In the genomic region with DNA sequence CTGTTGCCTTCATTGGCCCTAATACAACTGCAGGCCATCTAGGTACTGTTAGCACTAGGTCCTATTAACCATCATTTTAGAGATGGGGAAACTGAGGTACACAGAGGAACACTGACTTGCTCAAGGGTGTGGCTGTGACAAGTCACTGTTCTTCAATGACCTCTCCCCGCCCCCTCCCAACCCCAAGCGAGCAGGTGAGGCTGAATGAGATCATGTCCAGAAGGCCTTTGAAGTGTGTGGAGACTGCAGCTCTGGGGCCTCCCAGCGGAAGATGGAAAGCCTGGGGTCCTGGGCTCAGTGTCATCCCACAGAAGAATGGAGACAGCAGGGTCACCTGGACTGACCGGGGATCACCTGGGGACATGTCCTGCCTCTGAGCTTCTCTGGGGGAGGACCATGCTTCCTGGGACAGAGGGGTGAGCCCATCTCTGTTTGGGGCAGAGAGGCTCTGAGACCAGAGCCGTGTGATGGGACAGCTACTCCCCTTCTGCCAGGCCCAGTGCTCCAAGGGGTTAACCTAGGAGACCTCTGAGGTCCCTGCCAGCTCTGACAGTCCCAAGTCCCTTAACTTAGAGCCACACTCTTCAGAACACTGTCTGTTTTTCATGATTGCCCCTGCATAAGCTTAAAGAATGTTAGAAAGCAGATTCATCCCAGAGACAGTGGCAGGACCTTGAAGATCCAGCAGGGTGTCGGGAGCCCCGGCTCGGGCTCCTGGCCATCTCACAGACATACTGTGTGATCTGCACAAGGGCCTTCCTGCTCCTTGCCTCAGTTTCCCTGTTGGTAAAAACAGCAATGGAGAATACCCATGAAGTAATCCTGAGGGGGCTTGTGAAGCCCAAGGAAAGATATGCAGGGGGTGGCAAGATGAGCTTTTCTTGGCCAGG, we compare ENCODE assay signal across 18 cellular contexts. TPM values are rescaled to one million over a fixed set of nuclear protein-coding genes. Genes with fewer than 3 reads are reported as not detected.
A peak's percentile ranks its signal among the peaks of the same experiment; 100 is the strongest.
DNase-seq lines count a peak whose midpoint lies in the region; ATAC-seq and TF ChIP-seq lines count a peak whose summit lies in the region.
"Had no signal": no experiment of that assay in that cellular context is flagged by ENCODE, and none has a peak within 500 bp of the region (broad histone marks: within the 10 kb centered on the region; RNA-seq: fewer than 3 reads in every experiment).

No MANE protein-coding gene starts in this region.

- CTCF ChIA-PET in CD8-positive, alpha-beta memory T cell (lab: Charles Lee), result no interaction called here

- POLR2A ChIA-PET in CD8-positive, alpha-beta memory T cell (lab: Charles Lee), result interaction anchor here (0.5 kb wide), 1 partner anchor 15 kb away, joined by 5 read pairs; no protein-coding TSS in a partner anchor

- H3K27ac ChIP-seq in CD8-positive, alpha-beta memory T cell (ENCODE audit: low read depth, low read length), result no peak overlapping the region
- H3K27ac ChIP-seq in RWPE2 (ENCODE audit: poor library complexity, severe bottlenecking), result peak overlapping the region; percentile 95
- H3K27ac ChIP-seq in suprapubic skin, result peak overlapping the region; percentile 91
- H3K27ac ChIP-seq: SK-N-MC had no signal

- no peaks in the 10 kb centered on the region for H3K36me3 Mint-ChIP-seq in CD8-positive, alpha-beta memory T cell
- H3K36me3 Mint-ChIP-seq in immature natural killer cell, result no peaks in the 10 kb centered on the region

- no peak overlapping the region for H3K4me3 Mint-ChIP-seq in CD8-positive, alpha-beta memory T cell
- peak overlapping the region in 1 of 5 donors; percentile 6 for H3K4me3 Mint-ChIP-seq in immature natural killer cell

- H3K4me1 ChIP-seq in CD8-positive, alpha-beta memory T cell (ENCODE audit: insufficient read depth, low read length), result peaks cover 28% of the 10 kb centered on the region
- peaks cover 29% of the 10 kb centered on the region for H3K4me1 ChIP-seq in RWPE2 (ENCODE audit: insufficient read depth, poor library complexity, severe bottlenecking)
- peaks cover 40% of the 10 kb centered on the region for H3K4me1 ChIP-seq in suprapubic skin
- H3K4me1 ChIP-seq: HAP-1 had no signal

- no peaks in the 10 kb centered on the region for H3K27me3 Mint-ChIP-seq in CD8-positive, alpha-beta memory T cell
- peaks cover 0 to 2% (median 0%) of the 10 kb centered on the region in 3 donors for H3K27me3 Mint-ChIP-seq in immature natural killer cell (ENCODE audit: low read depth in 3 of 3)

- no peaks in the 10 kb centered on the region for H3K36me3 ChIP-seq in CD8-positive, alpha-beta memory T cell (ENCODE audit: insufficient read depth, low read length)
- no peaks in the 10 kb centered on the region for H3K36me3 ChIP-seq in RWPE2 (ENCODE audit: low read depth)
- no peaks in the 10 kb centered on the region for H3K36me3 ChIP-seq in suprapubic skin
- H3K36me3 ChIP-seq: HAP-1 had no signal

- peaks cover 36 to 47% (median 47%) of the 10 kb centered on the region in 3 donors for H3K4me1 Mint-ChIP-seq in CD8-positive, alpha-beta memory T cell
- H3K4me1 Mint-ChIP-seq in immature natural killer cell, result peaks cover 47 to 61% of the 10 kb centered on the region in 2 donors

- H3K9me3 ChIP-seq in CD8-positive, alpha-beta memory T cell (ENCODE audit: low read length), result no peaks in the 10 kb centered on the region
- H3K9me3 ChIP-seq in RWPE2 (ENCODE audit: severe bottlenecking), result no peaks in the 10 kb centered on the region
- no peaks in the 10 kb centered on the region for H3K9me3 ChIP-seq in suprapubic skin
- H3K9me3 ChIP-seq: HAP-1 had no signal

- WGBS in suprapubic skin, result 72% methylated on average over 4 of the region's 8 CpGs

- H3K27me3 ChIP-seq in CD8-positive, alpha-beta memory T cell (ENCODE audit: insufficient read depth, low read length, poor library complexity, severe bottlenecking), result no peaks in the 10 kb centered on the region
- no peaks in the 10 kb centered on the region for H3K27me3 ChIP-seq in RWPE2 (ENCODE audit: insufficient read depth, poor library complexity, severe bottlenecking)
- no peaks in the 10 kb centered on the region for H3K27me3 ChIP-seq in suprapubic skin

- H3K4me3 ChIP-seq in CD8-positive, alpha-beta memory T cell (ENCODE audit: low read length), result no peak overlapping the region
- H3K4me3 ChIP-seq in RWPE2 (ENCODE audit: severe bottlenecking), result no peak overlapping the region
- H3K4me3 ChIP-seq in suprapubic skin, result no peak overlapping the region
- H3K4me3 ChIP-seq: HAP-1, K562, SK-N-MC had no signal

- no peak for ATAC-seq in RWPE2 (ENCODE audit: low read depth)

- TF ChIP-seq CTCF in RWPE2 (IDR thresholded peaks at IDR 0.05; ENCODE audit: poor library complexity, severe bottlenecking), result no peak
- TF ChIP-seq CTCF in suprapubic skin (IDR thresholded peaks at IDR 0.05), result no peak

- H3K9me3 Mint-ChIP-seq in CD8-positive, alpha-beta memory T cell, result no peaks in the 10 kb centered on the region
- H3K9me3 Mint-ChIP-seq in immature natural killer cell, result no peaks in the 10 kb centered on the region

- H3K27ac Mint-ChIP-seq in CD8-positive, alpha-beta memory T cell, result peak overlapping the region in 5 of 8 donors; percentile 25 to 81 (median 42)
- H3K27ac Mint-ChIP-seq in immature natural killer cell, result peak overlapping the region in 4 of 6 donors; percentile 24 to 45 (median 36)

- no peak for TF ChIP-seq EP300 in suprapubic skin (IDR thresholded peaks at IDR 0.05)

- TF ChIP-seq POLR2A in suprapubic skin (IDR thresholded peaks at IDR 0.05), result no peak

- DNase-seq in CD8-positive, alpha-beta memory T cell, result no peak
- DNase-seq in RWPE2 (ENCODE audit: low spot score) (no peak), immature natural killer cell (no peak), suprapubic skin (ENCODE audit: low spot score in 2 of 2) (no peak), middle frontal gyrus (ENCODE audit: extremely low spot score, low spot score) (no peak), HT-29 (ENCODE audit: low spot score) (no peak), SIG-M5 treated with dmso at 0.1 percent for 504 hours (lab: John Stamatoyannopoulos, UW; ENCODE audit: unreplicated experiment) (no peak)
- DNase-seq: DMS79; MV-4-11; NCI-H1417; NCI-H187 treated with DMSO at 0.1 percent for 48 hours; NCI-H446 treated with DMSO at 0.1 percent for 48 hours; NK-92 treated with Interleukin-12 subunit alpha and Interleukin-12 subunit beta, amount 100 ng/mL, for 24 hours; OCI-M1; RPMI8226 had no signal

RNA-seq across cellular contexts. Expression of gene FOSL2, which starts 16.7 kb away (rescaled TPM):
- total RNA-seq in CD8-positive, alpha-beta memory T cell, result 10 to 100 TPM; 46.2 to 47.3 TPM
- 14.1 TPM for polyA plus RNA-seq in CD8-positive, alpha-beta memory T cell
- 10 to 100 TPM; 27.2 to 54.3 (median 28.7) TPM for polyA plus RNA-seq in immature natural killer cell
- total RNA-seq in suprapubic skin, result 100 to 1,000 TPM; 298 to 370 (median 337) TPM
- total RNA-seq in HT-29 (2014; rRNA removed; shearing (Covaris generic)), result 51.5 and 61.8 TPM in 2 replicates
